Comparison of ENCODE assay signal across 24 cellular contexts in genomic region chr3:122167630-122168029, GRCh38. TPM values are rescaled to one million over a fixed set of nuclear protein-coding genes. Genes with fewer than 3 reads are reported as not detected.
"Had no signal": no experiment of that assay in that cellular context is flagged by ENCODE, and none has a peak within 500 bp of the region (broad histone marks: within the 10 kb centered on the region; RNA-seq: fewer than 3 reads in every experiment).

No MANE protein-coding gene starts in this region.

- H3K36me3 Mint-ChIP-seq: activated CD4-positive, alpha-beta memory T cell treated with anti-CD3 and anti-CD28 coated beads for 36 hours; activated naive CD8-positive, alpha-beta T cell; brain had no signal

- H3K36me3 ChIP-seq: Peyer's patch had no signal

- H3K27ac ChIP-seq: Peyer's patch, VCaP had no signal

- H3K27ac Mint-ChIP-seq: activated CD4-positive, alpha-beta memory T cell treated with anti-CD3 and anti-CD28 coated beads for 36 hours; activated CD4-positive, alpha-beta T cell treated with anti-CD3 and anti-CD28 coated beads, Interleukin-2, amount 10 ng/mL, durations not matched to agents 7 days and 5 days; activated naive CD4-positive, alpha-beta T cell treated with anti-CD3 and anti-CD28 coated beads for 36 hours; activated naive CD8-positive, alpha-beta T cell; brain had no signal

- H3K4me1 Mint-ChIP-seq: activated CD4-positive, alpha-beta T cell treated with anti-CD3 and anti-CD28 coated beads, Interleukin-2, amount 10 ng/mL, durations not matched to agents 7 days and 5 days; brain had no signal

- DNase-seq: activated CD4-positive, alpha-beta memory T cell treated with anti-CD3 and anti-CD28 coated beads for 36 hours; activated CD4-positive, alpha-beta T cell treated with anti-CD3 and anti-CD28 coated beads, Interleukin-2, amount 10 ng/mL, durations not matched to agents 7 days and 5 days; activated CD4-positive, CD25-positive, alpha-beta regulatory T cell; activated CD8-positive, alpha-beta memory T cell treated with anti-CD3 and anti-CD28 coated beads for 24 hours; activated gamma-delta T cell; activated naive CD4-positive, alpha-beta T cell treated with anti-CD3 and anti-CD28 coated beads for 36 hours; activated T-cell treated with anti-CD3 and anti-CD28 coated beads, Interleukin-2, amount 50 U/mL, for 4 hours; amygdala; cerebellar nuclear complex; Kasumi-1; NCI-H1105 treated with DMSO at 0.1 percent for 48 hours; NCI-H1436 treated with DMSO at 0.1 percent for 48 hours; NCI-H187; NCI-H2081; NCI-H446; NCI-H524; Peyer's patch; SHP77; T-helper 1 cell had no signal

- H3K4me3 ChIP-seq: K562, Peyer's patch had no signal

- H3K4me1 ChIP-seq: Peyer's patch had no signal

- H3K27me3 ChIP-seq: Peyer's patch had no signal

- ATAC-seq: activated T-cell treated with anti-CD3 and anti-CD28 coated beads, Interleukin-2, amount 50 U/mL, for 4 hours; K562 had no signal

- H3K4me3 Mint-ChIP-seq: activated CD4-positive, alpha-beta memory T cell treated with anti-CD3 and anti-CD28 coated beads for 36 hours; activated CD4-positive, alpha-beta T cell treated with anti-CD3 and anti-CD28 coated beads, Interleukin-2, amount 10 ng/mL, durations not matched to agents 7 days and 5 days; activated naive CD4-positive, alpha-beta T cell treated with anti-CD3 and anti-CD28 coated beads for 36 hours; activated naive CD8-positive, alpha-beta T cell; activated T-cell treated with anti-CD3 and anti-CD28 coated beads, Interleukin-2, amount 50 U/mL, for 4 hours; brain had no signal

- FAIRE-seq: astrocyte, K562 had no signal

- H3K9me3 Mint-ChIP-seq: activated CD4-positive, alpha-beta memory T cell treated with anti-CD3 and anti-CD28 coated beads for 36 hours; activated naive CD4-positive, alpha-beta T cell treated with anti-CD3 and anti-CD28 coated beads for 36 hours had no signal

- H3K9me3 ChIP-seq: Peyer's patch had no signal

RNA-seq across cellular contexts. Expression of gene CASR, which starts 15.8 kb away (rescaled TPM):
- total RNA-seq: activated naive CD4-positive, alpha-beta T cell treated with anti-CD3 and anti-CD28 coated beads for 36 hours; astrocyte; K562 had no signal
- polyA plus RNA-seq: K562 had no signal
